In the genomic region with DNA sequence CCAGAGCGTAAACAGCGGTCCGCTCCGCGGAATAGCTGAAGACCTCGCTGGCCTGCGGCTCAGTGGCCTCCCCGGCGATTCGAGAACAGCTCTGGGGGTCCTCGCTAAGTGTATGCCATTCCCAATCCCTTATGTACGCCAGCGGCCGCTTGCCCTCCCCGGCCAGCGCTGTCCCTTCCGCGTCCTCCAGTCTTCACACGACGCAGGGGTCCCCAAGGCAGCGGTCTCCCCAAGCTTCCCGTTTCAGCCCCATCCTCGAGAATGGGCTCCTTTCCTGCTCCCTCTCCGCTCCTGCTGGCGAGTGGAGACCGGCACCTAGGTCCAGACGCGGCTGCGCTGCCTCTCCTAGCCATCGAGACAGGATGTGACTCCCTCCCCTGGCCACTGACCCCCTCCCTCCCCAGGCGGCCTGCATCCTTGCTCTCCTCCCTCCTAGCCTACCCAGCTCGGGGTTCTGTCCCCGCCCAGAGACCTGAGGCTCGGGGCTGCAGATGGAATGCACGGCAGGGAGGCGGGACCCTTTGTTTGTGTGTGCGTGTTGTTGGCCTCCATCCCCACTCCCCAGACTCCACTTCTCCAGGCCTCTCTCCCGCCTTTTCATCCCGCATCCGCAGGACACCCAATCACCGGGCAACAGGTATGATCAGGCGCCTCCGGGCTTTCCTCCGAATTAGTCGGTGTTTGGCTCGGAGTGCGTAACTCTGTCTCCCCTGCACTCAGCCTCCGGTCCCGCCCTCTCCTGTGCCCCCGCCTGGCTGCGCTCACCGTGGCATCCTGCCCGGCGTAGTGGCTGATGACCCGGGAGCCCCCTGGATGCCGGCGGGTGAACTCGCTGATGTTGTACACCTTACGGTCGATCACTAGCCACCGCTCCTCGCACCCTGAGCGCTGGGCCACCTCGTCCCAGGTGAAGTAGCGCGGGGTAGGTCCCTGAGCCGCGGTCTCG, we compare ENCODE assay signal across 8 cellular contexts. TPM values are rescaled to one million over a fixed set of nuclear protein-coding genes. Genes with fewer than 3 reads are reported as not detected.
DNase-seq lines count a peak whose midpoint lies in the region; ATAC-seq and TF ChIP-seq lines count a peak whose summit lies in the region.

No MANE protein-coding gene starts in this region.

- intact Hi-C loops in head of caudate nucleus (cut with DNase I), result no loop called here

- no peaks in the 10 kb centered on the region for H3K27me3 ChIP-seq in HUES48 (ENCODE audit: control insufficient read depth, insufficient read depth, low read length)

- H3K27ac ChIP-seq in HUES48 (ENCODE audit: low read depth, low read length), result peak overlapping the region; percentile 98

- H3K9ac ChIP-seq in HUES48 (ENCODE audit: low read depth, low read length), result peak overlapping the region; percentile 86

- H3K9me3 Mint-ChIP-seq in activated naive CD8-positive, alpha-beta T cell (ENCODE audit: low read depth), result no peaks in the 10 kb centered on the region

- H3K36me3 Mint-ChIP-seq in activated naive CD8-positive, alpha-beta T cell, result peaks cover 4% of the 10 kb centered on the region

- TF ChIP-seq CTCF in omental fat pad (IDR thresholded peaks at IDR 0.05), result no peak

- in situ Hi-C loops in Caki2 (cut with HindIII; ENCODE audit: low pct_unique_long_range_greater_than_20kb, low sequenced_read_pairs), result no loop called here

- ATAC-seq in GM19467 (IDR thresholded peaks at IDR 0.05; ENCODE audit: unreplicated experiment), result peak; percentile 26
- ATAC-seq in omental fat pad (ENCODE audit: low FRiP score), result peak; percentile 47

- DNase-seq in Caki2 (ENCODE audit: low read depth) (peak; percentile 71), RPMI8226 (peak; percentile 92), head of caudate nucleus (peak; percentile 37 to 84 (median 68)), omental fat pad (ENCODE audit: low spot score) (peak; percentile 48), GM19240 (ENCODE audit: insufficient read length, low spot score) (no peak)

- peaks cover 29% of the 10 kb centered on the region for H3K36me3 ChIP-seq in HUES48 (ENCODE audit: control insufficient read depth, insufficient read depth, low read length)

- peaks cover 12% of the 10 kb centered on the region for H3K4me1 Mint-ChIP-seq in activated naive CD8-positive, alpha-beta T cell (ENCODE audit: low read depth)

- H3K9me3 ChIP-seq in HUES48 (ENCODE audit: control insufficient read depth, insufficient read depth, low read length), result no peaks in the 10 kb centered on the region

- H3K4me3 ChIP-seq in HUES48 (ENCODE audit: low read depth, low read length), result peak overlapping the region; percentile 76

- peak overlapping the region; percentile 91 for H3K4me3 Mint-ChIP-seq in activated naive CD8-positive, alpha-beta T cell

- peaks cover 12% of the 10 kb centered on the region for H3K4me1 ChIP-seq in HUES48 (ENCODE audit: control insufficient read depth, insufficient read depth, low read length)

- H3K27me3 Mint-ChIP-seq in activated naive CD8-positive, alpha-beta T cell, result peaks cover 13% of the 10 kb centered on the region

- H3K27ac Mint-ChIP-seq in activated naive CD8-positive, alpha-beta T cell, result no peak overlapping the region

RNA-seq across cellular contexts. Expression of gene FADS1, which starts 0.7 kb away (rescaled TPM):
- 49.8 and 55.0 TPM in 2 replicates for total RNA-seq in Caki2 (2014; rRNA removed; shearing (Covaris generic); ENCODE audit: low replicate concordance)
- total RNA-seq in omental fat pad, result 10 to 100 TPM; 20.1 to 49.1 (median 22.0) TPM

RNA-seq across cellular contexts. Expression of gene FADS2, which starts 12.0 kb away (rescaled TPM):
- total RNA-seq in Caki2 (2014; rRNA removed; shearing (Covaris generic); ENCODE audit: low replicate concordance), result 5.7 and 8.6 TPM in 2 replicates
- total RNA-seq in omental fat pad, result 10 to 100 TPM in 3 of 4 donors, 1 to 10 TPM in 1; 7.8 to 40.1 (median 16.2) TPM

RNA-seq across cellular contexts. Expression of gene FEN1, which starts 23.4 kb away (rescaled TPM):
- 61.0 and 66.9 TPM in 2 replicates for total RNA-seq in Caki2 (2014; rRNA removed; shearing (Covaris generic); ENCODE audit: low replicate concordance)
- 1 to 10 TPM; 4.7 to 8.9 (median 6.7) TPM for total RNA-seq in omental fat pad

RNA-seq across cellular contexts. Expression of gene TMEM258, which starts 23.7 kb away (rescaled TPM):
- 61.3 and 85.2 TPM in 2 replicates for total RNA-seq in Caki2 (2014; rRNA removed; shearing (Covaris generic); ENCODE audit: low replicate concordance)
- total RNA-seq in omental fat pad, result 10 to 100 TPM; 27.9 to 52.6 (median 43.4) TPM
